Comparison of ENCODE assay signal across 1 cellular context in the genomic region with DNA sequence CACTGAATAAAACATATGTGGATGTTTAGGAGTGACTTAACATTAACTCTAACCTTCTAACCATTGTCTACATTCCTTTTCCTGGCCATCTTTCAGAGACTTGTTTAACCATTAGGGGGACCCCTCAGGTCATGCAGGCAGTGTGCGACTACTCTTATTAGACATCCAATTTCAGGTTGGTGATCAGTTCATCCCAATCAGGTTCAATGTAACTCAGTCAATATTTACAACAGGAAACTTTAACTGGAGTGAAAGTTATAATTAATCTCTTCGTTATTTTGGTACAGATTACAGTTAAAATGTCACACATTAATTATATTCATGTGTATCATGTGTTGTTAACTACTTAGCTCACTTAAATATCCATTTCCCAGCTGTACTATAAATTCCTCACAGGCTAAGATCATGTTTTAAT.
TF ChIP-seq lines count a peak whose summit lies in the region.

No MANE protein-coding gene starts in this region.

TF ChIP-seq in H1, 55 proteins besides CTCF, POLR2A, EP300 and RAD21 (continued from another document):
- no peak for TF ChIP-seq CHD7 (IDR thresholded peaks at IDR 0.05; ENCODE audit: insufficient replicate concordance, low read length)
- TF ChIP-seq JUN (IDR thresholded peaks at IDR 0.05; ENCODE audit: low read depth, low read length), result no peak
- TF ChIP-seq, protein P1, sequence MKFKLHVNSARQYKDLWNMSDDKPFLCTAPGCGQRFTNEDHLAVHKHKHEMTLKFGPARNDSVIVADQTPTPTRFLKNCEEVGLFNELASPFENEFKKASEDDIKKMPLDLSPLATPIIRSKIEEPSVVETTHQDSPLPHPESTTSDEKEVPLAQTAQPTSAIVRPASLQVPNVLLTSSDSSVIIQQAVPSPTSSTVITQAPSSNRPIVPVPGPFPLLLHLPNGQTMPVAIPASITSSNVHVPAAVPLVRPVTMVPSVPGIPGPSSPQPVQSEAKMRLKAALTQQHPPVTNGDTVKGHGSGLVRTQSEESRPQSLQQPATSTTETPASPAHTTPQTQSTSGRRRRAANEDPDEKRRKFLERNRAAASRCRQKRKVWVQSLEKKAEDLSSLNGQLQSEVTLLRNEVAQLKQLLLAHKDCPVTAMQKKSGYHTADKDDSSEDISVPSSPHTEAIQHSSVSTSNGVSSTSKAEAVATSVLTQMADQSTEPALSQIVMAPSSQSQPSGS (IDR thresholded peaks at IDR 0.05; ENCODE audit: low read length), result no peak
- TF ChIP-seq SIRT6 (IDR thresholded peaks at IDR 0.05; ENCODE audit: low read length), result no peak
- TF ChIP-seq EGR1 (IDR thresholded peaks at IDR 0.05; ENCODE audit: borderline replicate concordance, low read depth, low read length), result no peak
- no peak for TF ChIP-seq SP4 (IDR thresholded peaks at IDR 0.05; ENCODE audit: low read length)
- no peak for TF ChIP-seq CREB1 (IDR thresholded peaks at IDR 0.05)
- no peak for TF ChIP-seq HDAC2 (IDR thresholded peaks at IDR 0.05; ENCODE audit: borderline replicate concordance in 1 of 2, low read depth in 2 of 2, low read length in 2 of 2)
- no peak for TF ChIP-seq GABPA (IDR thresholded peaks at IDR 0.05; ENCODE audit: borderline replicate concordance, insufficient read depth, low read length)
- TF ChIP-seq POLR2AphosphoS5 (IDR thresholded peaks at IDR 0.05; ENCODE audit: low read depth, low read length), result no peak
- TF ChIP-seq GTF2F1 (IDR thresholded peaks at IDR 0.05; ENCODE audit: borderline replicate concordance, low read depth, low read length), result no peak
- no peak for TF ChIP-seq RFX5 (IDR thresholded peaks at IDR 0.05; ENCODE audit: borderline replicate concordance, low read depth, low read length)
- TF ChIP-seq CBX8 (IDR thresholded peaks at IDR 0.05; ENCODE audit: borderline replicate concordance, low read depth, low read length), result no peak
- no peak for TF ChIP-seq BRCA1 (IDR thresholded peaks at IDR 0.05; ENCODE audit: low read depth, low read length)
- TF ChIP-seq TEAD4 (IDR thresholded peaks at IDR 0.05; ENCODE audit: low read depth, low read length), result no peak
